Comparison of ENCODE assay signal across 30 cellular contexts in genomic region chr1:234143681-234144080, GRCh38.
"Had no signal": no experiment of that assay in that cellular context is flagged by ENCODE, and none has a peak within 500 bp of the region (broad histone marks: within the 10 kb centered on the region; RNA-seq: fewer than 3 reads in every experiment).

No MANE protein-coding gene starts in this region.

- H3K36me3 ChIP-seq: brain microvascular endothelial cell, cardiac muscle cell, esophagus squamous epithelium, gastroesophageal sphincter, heart right ventricle had no signal

- H3K9me3 ChIP-seq: esophagus squamous epithelium, gastroesophageal sphincter had no signal

- H3K4me1 ChIP-seq: esophagus squamous epithelium, gastroesophageal sphincter, heart right ventricle had no signal

- DNase-seq: activated CD4-positive, alpha-beta memory T cell treated with anti-CD3 and anti-CD28 coated beads, Interleukin-2, amount 10 ng/mL, durations not matched to agents 7 days and 5 days; activated CD4-positive, alpha-beta T cell treated with anti-CD3 and anti-CD28 coated beads for 36 hours; activated CD4-positive, alpha-beta T cell treated with anti-CD3 and anti-CD28 coated beads, Interleukin-2, amount 10 ng/mL, durations not matched to agents 24 days and 14 days; activated CD4-positive, alpha-beta T cell treated with anti-CD3 and anti-CD28 coated beads, Interleukin-2, amount 50 U/mL, for 4 hours; activated CD4-positive, CD25-positive, alpha-beta regulatory T cell; activated CD4-positive, CD25-positive, alpha-beta regulatory T cell treated with anti-CD3 and anti-CD28 coated beads, Interleukin-2, amount 50 U/mL, for 72 hours; activated CD8-positive, alpha-beta memory T cell treated with anti-CD3 and anti-CD28 coated beads, Interleukin-2, amount 50 U/mL, for 48 hours; activated gamma-delta T cell; activated naive CD4-positive, alpha-beta T cell; activated naive CD4-positive, alpha-beta T cell treated with anti-CD3 and anti-CD28 coated beads, Interleukin-2, amount 10 ng/mL, durations not matched to agents 7 days and 5 days; activated naive CD8-positive, alpha-beta T cell treated with anti-CD3 and anti-CD28 coated beads, Interleukin-2, amount 10 ng/mL, durations not matched to agents 7 days and 5 days; activated T-cell treated with anti-CD3 and anti-CD28 coated beads for 4 hours; activated T-cell treated with anti-CD3 and anti-CD28 coated beads, Interleukin-2, amount 50 U/mL, for 24 hours; activated T-cell treated with anti-CD3 and anti-CD28 coated beads, Interleukin-2, amount 50 U/mL, for 72 hours; amniotic stem cell; anterior cingulate cortex; brain microvascular endothelial cell; cortex of kidney; dermis blood vessel endothelial cell; effector CD4-positive, alpha-beta T cell; effector memory CD8-positive, alpha-beta T cell; erythroblast; esophagus squamous epithelium; foreskin melanocyte; heart right ventricle; T-helper 2 cell had no signal

- H3K27ac ChIP-seq: brain microvascular endothelial cell, cardiac muscle cell, esophagus squamous epithelium, gastroesophageal sphincter, heart right ventricle had no signal

- H3K27me3 ChIP-seq: brain microvascular endothelial cell, cardiac muscle cell had no signal

- FAIRE-seq: astrocyte had no signal

- ATAC-seq: activated CD4-positive, alpha-beta T cell treated with anti-CD3 and anti-CD28 coated beads for 36 hours; activated naive CD4-positive, alpha-beta T cell treated with anti-CD3 and anti-CD28 coated beads, Interleukin-2, amount 50 U/mL, for 72 hours; activated T-cell treated with anti-CD3 and anti-CD28 coated beads, Interleukin-2, amount 50 U/mL, for 72 hours; effector memory CD8-positive, alpha-beta T cell; gastroesophageal sphincter; heart right ventricle had no signal

- H3K4me3 ChIP-seq: cardiac muscle cell, esophagus squamous epithelium, gastroesophageal sphincter, heart right ventricle had no signal
